ENCODE assay signal across 19 cellular contexts in the genomic region with DNA sequence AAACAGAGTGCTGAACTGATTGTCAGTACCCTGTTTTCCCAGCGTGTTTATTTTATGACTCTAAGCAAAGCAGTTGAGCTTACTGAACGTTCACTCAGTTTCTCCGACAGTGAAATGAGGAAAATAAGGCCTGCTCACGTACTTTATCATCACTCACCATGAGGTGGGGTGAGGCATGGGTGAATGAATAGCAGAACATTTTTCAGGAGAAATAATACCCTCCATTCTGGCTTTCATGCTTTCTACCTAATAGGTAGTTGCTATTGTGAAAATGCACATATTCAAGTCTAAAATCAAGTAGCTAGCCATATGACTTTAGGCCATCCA.
A peak's percentile ranks its signal among the peaks of the same experiment; 100 is the strongest.
DNase-seq lines count a peak whose midpoint lies in the region; ATAC-seq, FAIRE-seq and TF ChIP-seq lines count a peak whose summit lies in the region.
"Had no signal": no experiment of that assay in that cellular context is flagged by ENCODE, and none has a peak within 500 bp of the region (broad histone marks: within the 10 kb centered on the region; RNA-seq: fewer than 3 reads in every experiment).

No MANE protein-coding gene starts in this region.

- peaks cover 13% of the 10 kb centered on the region for H3K9me3 Mint-ChIP-seq in activated naive CD8-positive, alpha-beta T cell treated with anti-CD3 and anti-CD28 coated beads, Interleukin-2, amount 10 ng/mL, durations not matched to agents 7 days and 5 days
- peaks cover 14% of the 10 kb centered on the region for H3K9me3 Mint-ChIP-seq in stimulated activated naive CD8-positive, alpha-beta T cell treated with anti-CD3 and anti-CD28 coated beads, Interleukin-15, Interleukin-2, amounts not matched to agents 100 ng/mL and 50 ng/mL, for 24 hours

- H3K4me1 ChIP-seq in A549 = peaks cover 30% of the 10 kb centered on the region
- peaks cover 23 to 39% of the 10 kb centered on the region in 2 donors for H3K4me1 ChIP-seq in left lung
- no peaks in the 10 kb centered on the region for H3K4me1 ChIP-seq in OCI-LY7 (ENCODE audit: insufficient read depth, low read length, poor library complexity, severe bottlenecking)

- H3K36me3 ChIP-seq in left lung = peaks cover 0 to 40% of the 10 kb centered on the region in 2 donors
- peaks cover 37% of the 10 kb centered on the region for H3K36me3 ChIP-seq in OCI-LY7 (ENCODE audit: insufficient read depth, low read length)
- H3K36me3 ChIP-seq: ovary had no signal

- no peak for TF ChIP-seq RAD21 in A549 (conservative IDR thresholded peaks at IDR 0.05 in 1 of 2, IDR thresholded peaks at IDR 0.05 in 1 of 2)

- 94% methylated on average over 4 of the region's 4 CpGs for WGBS in A549 (ENCODE audit: missing lambda C conversion rate)

- TF ChIP-seq EP300 in A549 (IDR thresholded peaks at IDR 0.05) = no peak

- DNase-seq in A549 (ENCODE audit: low read depth in 1 of 2, low spot score in 1 of 2) (no peak), left lung (no peak), DMS114 treated with DMSO at 0.1 percent for 48 hours (lab: John Stamatoyannopoulos, UW; ENCODE audit: unreplicated experiment) (no peak), OCI-LY7 (ENCODE audit: low spot score) (no peak)
- DNase-seq in activated naive CD8-positive, alpha-beta T cell treated with anti-CD3 and anti-CD28 coated beads, Interleukin-2, amount 10 ng/mL, durations not matched to agents 7 days and 5 days = no peak
- DNase-seq: NCI-H1105 treated with DMSO at 0.1 percent for 48 hours; NCI-H2171 treated with DMSO at 0.1 percent for 48 hours; stimulated activated CD8-positive, alpha-beta memory T cell treated with anti-CD3 and anti-CD28 coated beads, Interleukin-4, amount 100 ng/mL, for 48 hours; T-helper 9 cell had no signal

- no peaks in the 10 kb centered on the region for H3K9me2 ChIP-seq in OCI-LY7 (ENCODE audit: insufficient read depth, low read length)

- intact Hi-C loops in left lung (cut with DNase I) = no loop called here
- intact Hi-C loops in OCI-LY7 (cut with micrococcal nuclease; ENCODE audit: unreplicated experiment) = no loop called here

- CTCF ChIA-PET in A549 (lab: Yijun Ruan, JAX) = interaction anchor here (0.9 kb wide), 1 partner anchor 188 kb away, joined by 3 read pairs; no protein-coding TSS in a partner anchor
- CTCF ChIA-PET in OCI-LY7 (lab: Charles Lee; ENCODE audit: unreplicated experiment) = no interaction called here

- H3K27ac ChIP-seq in A549 = peak overlapping the region; percentile 26 to 53; a peak in 3 of 6 replicates
- peak overlapping the region; percentile 49 to 53 for H3K27ac ChIP-seq in left lung
- no peak overlapping the region for H3K27ac ChIP-seq in OCI-LY7 (ENCODE audit: low read depth, low read length, poor library complexity, severe bottlenecking)
- H3K27ac ChIP-seq: ovary, SK-N-MC had no signal

- no peaks in the 10 kb centered on the region for H3K27me3 Mint-ChIP-seq in activated naive CD8-positive, alpha-beta T cell treated with anti-CD3 and anti-CD28 coated beads, Interleukin-2, amount 10 ng/mL, durations not matched to agents 7 days and 5 days
- no peaks in the 10 kb centered on the region for H3K27me3 Mint-ChIP-seq in stimulated activated naive CD8-positive, alpha-beta T cell treated with anti-CD3 and anti-CD28 coated beads, Interleukin-15, Interleukin-2, amounts not matched to agents 100 ng/mL and 50 ng/mL, for 24 hours
- H3K27me3 Mint-ChIP-seq: activated naive CD4-positive, alpha-beta T cell treated with anti-CD3 and anti-CD28 coated beads, Interleukin-2, amount 10 ng/mL, durations not matched to agents 7 days and 5 days; CD8-positive, alpha-beta memory T cell had no signal

- peak overlapping the region; percentile 23 for H3K27ac Mint-ChIP-seq in activated naive CD8-positive, alpha-beta T cell treated with anti-CD3 and anti-CD28 coated beads, Interleukin-2, amount 10 ng/mL, durations not matched to agents 7 days and 5 days
- peak overlapping the region; percentile 84 for H3K27ac Mint-ChIP-seq in stimulated activated naive CD8-positive, alpha-beta T cell treated with anti-CD3 and anti-CD28 coated beads, Interleukin-15, Interleukin-2, amounts not matched to agents 100 ng/mL and 50 ng/mL, for 24 hours
- H3K27ac Mint-ChIP-seq: activated naive CD4-positive, alpha-beta T cell treated with anti-CD3 and anti-CD28 coated beads, Interleukin-2, amount 10 ng/mL, durations not matched to agents 7 days and 5 days had no signal

- TF ChIP-seq POLR2A in A549 (IDR thresholded peaks at IDR 0.05; ENCODE audit: low read length) = no peak

- H3K4me2 ChIP-seq in A549 = no peak overlapping the region
- no peak overlapping the region for H3K4me2 ChIP-seq in OCI-LY7 (ENCODE audit: low read length)

- H3K27me3 ChIP-seq in left lung = no peaks in the 10 kb centered on the region
- H3K27me3 ChIP-seq: ovary had no signal

- H3K4me3 ChIP-seq in A549 (no peak overlapping the region), left lung (no peak overlapping the region), OCI-LY7 (ENCODE audit: low read depth, low read length, poor library complexity, severe bottlenecking) (no peak overlapping the region)
- H3K4me3 ChIP-seq: ovary, PC-9, SK-N-MC, skin epidermis had no signal

- no peaks in the 10 kb centered on the region for H3K79me2 ChIP-seq in OCI-LY7 (ENCODE audit: insufficient read depth, low read depth, low read length)

- H4K20me1 ChIP-seq in OCI-LY7 (ENCODE audit: insufficient read depth, low read length) = no peaks in the 10 kb centered on the region

- POLR2A ChIA-PET in A549 (lab: Yijun Ruan, JAX) (interaction anchor here (1.0 to 1.2 kb wide), 2 partner anchors 70 to 211 kb away, joined by 3 to 4 read pairs; no protein-coding TSS in a partner anchor), OCI-LY7 (lab: Charles Lee) (no interaction called here)
- POLR2A ChIA-PET in activated naive CD8-positive, alpha-beta T cell treated with anti-CD3 and anti-CD28 coated beads, Interleukin-2, amount 10 ng/mL, durations not matched to agents 7 days and 5 days (lab: Charles Lee) = interaction anchor here (0.8 to 1.4 kb wide), 7 partner anchors 23 to 211 kb away, joined by 3 to 9 read pairs (median 3); partner anchors contain the start of gene DHRS3

- FAIRE-seq in A549 (lab: Jason Lieb, UNC) = no peak
- FAIRE-seq: bronchial epithelial cell had no signal

- no peak overlapping the region for H3K4me3 Mint-ChIP-seq in activated naive CD8-positive, alpha-beta T cell treated with anti-CD3 and anti-CD28 coated beads, Interleukin-2, amount 10 ng/mL, durations not matched to agents 7 days and 5 days
- no peak overlapping the region for H3K4me3 Mint-ChIP-seq in stimulated activated naive CD8-positive, alpha-beta T cell treated with anti-CD3 and anti-CD28 coated beads, Interleukin-15, Interleukin-2, amounts not matched to agents 100 ng/mL and 50 ng/mL, for 24 hours
- H3K4me3 Mint-ChIP-seq: activated naive CD4-positive, alpha-beta T cell treated with anti-CD3 and anti-CD28 coated beads, Interleukin-2, amount 10 ng/mL, durations not matched to agents 7 days and 5 days; CD8-positive, alpha-beta memory T cell had no signal

- peaks cover 27% of the 10 kb centered on the region for H3K4me1 Mint-ChIP-seq in activated naive CD8-positive, alpha-beta T cell treated with anti-CD3 and anti-CD28 coated beads, Interleukin-2, amount 10 ng/mL, durations not matched to agents 7 days and 5 days
- H3K4me1 Mint-ChIP-seq in stimulated activated naive CD8-positive, alpha-beta T cell treated with anti-CD3 and anti-CD28 coated beads, Interleukin-15, Interleukin-2, amounts not matched to agents 100 ng/mL and 50 ng/mL, for 24 hours (ENCODE audit: low read depth) = peaks cover 52% of the 10 kb centered on the region

- no TSS peak for BruUV-seq in OCI-LY7 (replicated peaks; lab: Mats Ljungman, UMichigan)

- H3K36me3 Mint-ChIP-seq in activated naive CD8-positive, alpha-beta T cell treated with anti-CD3 and anti-CD28 coated beads, Interleukin-2, amount 10 ng/mL, durations not matched to agents 7 days and 5 days = peaks cover 55% of the 10 kb centered on the region
- H3K36me3 Mint-ChIP-seq in stimulated activated naive CD8-positive, alpha-beta T cell treated with anti-CD3 and anti-CD28 coated beads, Interleukin-15, Interleukin-2, amounts not matched to agents 100 ng/mL and 50 ng/mL, for 24 hours (ENCODE audit: low read depth) = peaks cover 76% of the 10 kb centered on the region

- ATAC-seq in A549 (no peak), left lung (no peak), HG02759 (IDR thresholded peaks at IDR 0.05; ENCODE audit: unreplicated experiment) (no peak), GM18867 (IDR thresholded peaks at IDR 0.05; ENCODE audit: unreplicated experiment) (no peak)
- ATAC-seq in activated naive CD8-positive, alpha-beta T cell treated with anti-CD3 and anti-CD28 coated beads, Interleukin-2, amount 10 ng/mL, durations not matched to agents 7 days and 5 days (ENCODE audit: low read depth) = no peak

- H3K9me3 ChIP-seq in A549 (peaks cover 27% of the 10 kb centered on the region), left lung (no peaks in the 10 kb centered on the region), OCI-LY7 (ENCODE audit: low read length) (no peaks in the 10 kb centered on the region)

- TF ChIP-seq CTCF in A549 (IDR thresholded peaks at IDR 0.05) = no peak
- no peak for TF ChIP-seq CTCF in left lung (IDR thresholded peaks at IDR 0.05)
- no peak for TF ChIP-seq CTCF in OCI-LY7 (conservative IDR thresholded peaks at IDR 0.05; ENCODE audit: low read length)

- H2AFZ ChIP-seq in OCI-LY7 (ENCODE audit: low read length) = no peak overlapping the region
- H2AFZ ChIP-seq: PC-9 had no signal

TF ChIP-seq in A549, 52 proteins besides CTCF, POLR2A, EP300 and RAD21:
- TF ChIP-seq MAFK (IDR thresholded peaks at IDR 0.05; ENCODE audit: partially characterized antibody) = no peak
- TF ChIP-seq KDM5A (IDR thresholded peaks at IDR 0.05) = no peak
- TF ChIP-seq FOXS1 (CRISPR knock-in tag; IDR thresholded peaks at IDR 0.05) = no peak
- TF ChIP-seq HDAC2 (IDR thresholded peaks at IDR 0.05) = no peak
- TF ChIP-seq JUNB (IDR thresholded peaks at IDR 0.05) = no peak
- TF ChIP-seq EHMT2 (IDR thresholded peaks at IDR 0.05; ENCODE audit: low read depth) = no peak
- no peak for TF ChIP-seq HOXB13 (CRISPR knock-in tag; IDR thresholded peaks at IDR 0.05; ENCODE audit: low read depth)
- no peak for TF ChIP-seq HOXA7 (CRISPR knock-in tag; IDR thresholded peaks at IDR 0.05)
- TF ChIP-seq ATOH8 (CRISPR knock-in tag; IDR thresholded peaks at IDR 0.05; ENCODE audit: low read depth) = no peak
- no peak for TF ChIP-seq RCOR1 (IDR thresholded peaks at IDR 0.05; ENCODE audit: low read depth, low read length)
- no peak for TF ChIP-seq PHF8 (IDR thresholded peaks at IDR 0.05; ENCODE audit: borderline replicate concordance, low read depth)
